ENCODE assay signal across 9 cellular contexts in the genomic region with DNA sequence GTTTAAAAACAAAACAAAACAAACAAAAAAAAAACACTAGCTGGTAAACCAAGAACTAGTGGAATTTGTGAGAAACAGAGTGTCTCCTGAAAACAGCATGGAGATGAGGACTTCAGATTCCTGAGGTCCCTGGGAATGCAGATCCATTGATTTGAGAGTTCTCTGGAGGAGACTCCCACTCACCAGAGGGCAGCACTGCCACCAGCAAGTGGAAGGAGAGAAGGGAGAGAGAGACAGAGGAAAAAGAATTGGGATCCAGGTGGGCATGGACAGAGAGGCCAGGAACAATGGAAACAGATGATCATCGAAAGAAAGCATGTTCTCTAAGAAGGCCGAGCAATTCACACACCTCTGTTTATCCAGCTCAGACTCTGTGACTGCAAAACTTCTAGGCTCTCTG. TPM values are rescaled to one million over a fixed set of nuclear protein-coding genes. Genes with fewer than 3 reads are reported as not detected.
DNase-seq lines count a peak whose midpoint lies in the region; ATAC-seq and TF ChIP-seq lines count a peak whose summit lies in the region.
"Had no signal": no experiment of that assay in that cellular context is flagged by ENCODE, and none has a peak within 500 bp of the region (broad histone marks: within the 10 kb centered on the region; RNA-seq: fewer than 3 reads in every experiment).

No MANE protein-coding gene starts in this region.

- H3K27me3 Mint-ChIP-seq in activated CD4-positive, alpha-beta T cell treated with anti-CD3 and anti-CD28 coated beads, Interleukin-2, amount 10 ng/mL, durations not matched to agents 24 days and 14 days, result no peaks in the 10 kb centered on the region
- H3K27me3 Mint-ChIP-seq in CD4-positive, alpha-beta memory T cell, result no peaks in the 10 kb centered on the region

- in situ Hi-C loops in Panc1 (cut with HindIII; ENCODE audit: low pct_unique_long_range_greater_than_20kb, low sequenced_read_pairs), result no loop called here

- H3K4me1 Mint-ChIP-seq in activated CD4-positive, alpha-beta T cell treated with anti-CD3 and anti-CD28 coated beads, Interleukin-2, amount 10 ng/mL, durations not matched to agents 24 days and 14 days, result peaks cover 34% of the 10 kb centered on the region
- peaks cover 32 to 42% (median 36%) of the 10 kb centered on the region in 4 donors for H3K4me1 Mint-ChIP-seq in CD4-positive, alpha-beta memory T cell

- TF ChIP-seq CTCF in Panc1 (IDR thresholded peaks at IDR 0.05) (peak; percentile 65), fibroblast of pulmonary artery (IDR thresholded peaks at IDR 0.05; ENCODE audit: low read length, missing control alignments) (peak; percentile 43), spleen (IDR thresholded peaks at IDR 0.05 in 8 of 11, conservative IDR thresholded peaks at IDR 0.05 in 3 of 11) (peak in 3 of 11 experiments; percentile 23 to 33 (median 23))

- H3K36me3 ChIP-seq in Panc1 (ENCODE audit: control insufficient read depth, insufficient read depth, low read length), result no peaks in the 10 kb centered on the region
- no peaks in the 10 kb centered on the region for H3K36me3 ChIP-seq in spleen
- H3K36me3 ChIP-seq in CD4-positive, alpha-beta memory T cell (ENCODE audit: insufficient read depth, low read length), result no peaks in the 10 kb centered on the region

- POLR2A ChIA-PET in Panc1 (lab: Charles Lee), result interaction anchor here (0.7 kb wide), 1 partner anchor 8 kb away, joined by 6 read pairs; no protein-coding TSS in a partner anchor
- POLR2A ChIA-PET in CD4-positive, alpha-beta memory T cell (lab: Charles Lee; ENCODE audit: partially characterized antibody), result interaction anchor here (0.6 to 4.9 kb wide), 5 partner anchors 17 to 232 kb away, joined by 3 to 40 read pairs (median 3); no protein-coding TSS in a partner anchor

- no peak for TF ChIP-seq POLR2A in spleen (IDR thresholded peaks at IDR 0.05)

- H3K4me3 ChIP-seq in Panc1 (ENCODE audit: low read depth in 2 of 2, low read length in 2 of 2) (no peak overlapping the region), fibroblast of pulmonary artery (replicated peaks; ENCODE audit: low read depth, low read length) (no peak overlapping the region), spleen (no peak overlapping the region)
- no peak overlapping the region for H3K4me3 ChIP-seq in CD4-positive, alpha-beta memory T cell (ENCODE audit: low read length in 2 of 2)

- H3K4me1 ChIP-seq in Panc1 (ENCODE audit: control insufficient read depth, insufficient read depth, low read length), result no peaks in the 10 kb centered on the region
- peaks cover 18 to 70% (median 45%) of the 10 kb centered on the region in 6 donors for H3K4me1 ChIP-seq in spleen
- H3K4me1 ChIP-seq in CD4-positive, alpha-beta memory T cell (ENCODE audit: insufficient read depth, low read length), result peaks cover 48% of the 10 kb centered on the region

- H3K9me3 Mint-ChIP-seq in activated CD4-positive, alpha-beta T cell treated with anti-CD3 and anti-CD28 coated beads, Interleukin-2, amount 10 ng/mL, durations not matched to agents 24 days and 14 days, result no peaks in the 10 kb centered on the region
- no peaks in the 10 kb centered on the region for H3K9me3 Mint-ChIP-seq in CD4-positive, alpha-beta memory T cell

- intact Hi-C loops in activated CD4-positive, alpha-beta T cell treated with anti-CD3 and anti-CD28 coated beads, Interleukin-2, amount 10 ng/mL, durations not matched to agents 24 days and 14 days (cut with micrococcal nuclease), result no loop called here
- intact Hi-C loops in Panc1 (cut with micrococcal nuclease; ENCODE audit: unreplicated experiment), result no loop called here
- intact Hi-C loops in spleen (cut with DNase I; ENCODE audit: low total_unique reads), result loop anchor here (10.0 kb wide), 1 partner anchor 69 kb away; no protein-coding TSS in a partner anchor
- intact Hi-C loops in CD4-positive, alpha-beta memory T cell (cut with micrococcal nuclease), result no loop called here

- 75 to 87% (median 84%) methylated on average over 2 of the region's 2 CpGs for WGBS in spleen, 5 donors

- no peaks in the 10 kb centered on the region for H3K36me3 Mint-ChIP-seq in activated CD4-positive, alpha-beta T cell treated with anti-CD3 and anti-CD28 coated beads, Interleukin-2, amount 10 ng/mL, durations not matched to agents 24 days and 14 days (ENCODE audit: low read depth)
- H3K36me3 Mint-ChIP-seq in CD4-positive, alpha-beta memory T cell, result no peaks in the 10 kb centered on the region

- no peaks in the 10 kb centered on the region for H3K9me3 ChIP-seq in Panc1 (ENCODE audit: control insufficient read depth, insufficient read depth, low read depth, low read length)
- H3K9me3 ChIP-seq in spleen, result no peaks in the 10 kb centered on the region
- no peaks in the 10 kb centered on the region for H3K9me3 ChIP-seq in CD4-positive, alpha-beta memory T cell (ENCODE audit: control insufficient read depth in 1 of 2, low read length in 2 of 2)

- peak; percentile 48 for DNase-seq in activated CD4-positive, alpha-beta T cell treated with anti-CD3 and anti-CD28 coated beads, Interleukin-2, amount 10 ng/mL, durations not matched to agents 24 days and 14 days
- DNase-seq in activated CD4-positive, alpha-beta T cell treated with anti-CD3 and anti-CD28 coated beads for 1 hour, result no peak
- DNase-seq in Panc1 (ENCODE audit: low read depth, low spot score), result no peak
- peak; percentile 49 for DNase-seq in fibroblast of pulmonary artery (ENCODE audit: low read depth)
- no peak for DNase-seq in spleen
- DNase-seq in CD4-positive, alpha-beta memory T cell, result no peak
- DNase-seq in occipital lobe (lab: John Stamatoyannopoulos, UW), result no peak

- H3K27ac ChIP-seq in Panc1 (ENCODE audit: low read length) (no peak overlapping the region), spleen (peak overlapping the region in 5 of 8 donors; percentile 37 to 91 (median 89))
- no peak overlapping the region for H3K27ac ChIP-seq in CD4-positive, alpha-beta memory T cell (ENCODE audit: low read depth, low read length)
- H3K27ac ChIP-seq: epithelial cell of prostate had no signal

- no TSS peak for BruUV-seq in Panc1 (replicated peaks; lab: Mats Ljungman, UMichigan)

- H3K4me3 Mint-ChIP-seq in activated CD4-positive, alpha-beta T cell treated with anti-CD3 and anti-CD28 coated beads, Interleukin-2, amount 10 ng/mL, durations not matched to agents 24 days and 14 days, result no peak overlapping the region
- no peak overlapping the region for H3K4me3 Mint-ChIP-seq in CD4-positive, alpha-beta memory T cell

- H3K27ac Mint-ChIP-seq in activated CD4-positive, alpha-beta T cell treated with anti-CD3 and anti-CD28 coated beads, Interleukin-2, amount 10 ng/mL, durations not matched to agents 24 days and 14 days, result no peak overlapping the region
- no peak overlapping the region for H3K27ac Mint-ChIP-seq in CD4-positive, alpha-beta memory T cell

- no peak; the same call in 1 of the 2 replicates for ATAC-seq in Panc1
- no peak for ATAC-seq in HG03135 (IDR thresholded peaks at IDR 0.05; ENCODE audit: unreplicated experiment)

- H3K27me3 ChIP-seq in Panc1 (ENCODE audit: control insufficient read depth, insufficient read depth, low read length), result no peaks in the 10 kb centered on the region
- no peaks in the 10 kb centered on the region for H3K27me3 ChIP-seq in spleen (replicated peaks in 1 of 7)
- no peaks in the 10 kb centered on the region for H3K27me3 ChIP-seq in CD4-positive, alpha-beta memory T cell (ENCODE audit: insufficient read depth, low read length)

- CTCF ChIA-PET in Panc1 (lab: Charles Lee), result no interaction called here
- CTCF ChIA-PET in CD4-positive, alpha-beta memory T cell (lab: Charles Lee; ENCODE audit: partially characterized antibody), result interaction anchor here (1.6 to 3.4 kb wide), 2 partner anchors 25 to 75 kb away, joined by 6 to 19 read pairs; no protein-coding TSS in a partner anchor

RNA-seq across cellular contexts. Expression of a gene that starts 31.8 kb away (rescaled TPM):
- total RNA-seq in activated CD4-positive, alpha-beta T cell treated with anti-CD3 and anti-CD28 coated beads, Interleukin-2, amount 10 ng/mL, durations not matched to agents 24 days and 14 days, result 449 and 454 TPM in 2 replicates
- total RNA-seq in Panc1 (2021; ENCODE audit: unreplicated experiment) (66.4 TPM), spleen (100 to 1,000 TPM; 328 to 455 (median 371) TPM), occipital lobe (14.0 TPM)
- 38.6 TPM for polyA plus RNA-seq in Panc1 (2012; ENCODE audit: insufficient read length)
- polyA plus RNA-seq in spleen, result 10 to 100 TPM; 58.1 to 95.2 (median 90.3) TPM
- 100 to 1,000 TPM; 732 to 761 TPM for total RNA-seq in CD4-positive, alpha-beta memory T cell
- 100 to 1,000 TPM; 435 to 454 TPM for polyA plus RNA-seq in CD4-positive, alpha-beta memory T cell

Comparison
In these comparisons a context has a peak if more than half of its experiments do, and no peak if none do; other contexts are left out.
1. DNase-seq: peak in activated CD4-positive, alpha-beta T cell treated with anti-CD3 and anti-CD28 coated beads, Interleukin-2, amount 10 ng/mL, durations not matched to agents 24 days and 14 days (single experiment) and fibroblast of pulmonary artery (single experiment); none in activated CD4-positive, alpha-beta T cell treated with anti-CD3 and anti-CD28 coated beads for 1 hour (single experiment), Panc1 (single experiment), spleen (single experiment), CD4-positive, alpha-beta memory T cell (0 of 5) and occipital lobe (single experiment).
2. H3K27ac ChIP-seq: peak in spleen (5 of 8); none in Panc1 (single experiment) and CD4-positive, alpha-beta memory T cell (single experiment).